ENCODE assay signal across 15 cellular contexts in the genomic region with DNA sequence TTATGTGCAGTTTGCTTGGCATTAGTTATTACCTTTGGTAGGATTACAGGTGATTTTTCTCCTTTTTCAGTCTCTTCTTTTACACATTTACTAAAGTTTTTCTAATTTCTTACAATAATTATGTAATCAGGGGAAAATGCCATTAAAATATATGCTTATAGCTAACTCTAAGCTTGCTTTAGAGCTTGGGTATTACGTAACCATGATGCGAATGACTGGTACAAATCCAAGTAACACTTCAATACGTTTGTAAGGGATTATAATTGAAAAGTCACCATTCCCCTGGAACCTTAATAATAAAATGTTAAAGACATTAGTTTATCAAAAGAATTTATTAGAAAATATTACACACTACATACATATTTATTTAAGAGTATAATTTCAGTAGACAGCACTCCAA.
DNase-seq lines count a peak whose midpoint lies in the region; ATAC-seq, FAIRE-seq and TF ChIP-seq lines count a peak whose summit lies in the region.
"Had no signal": no experiment of that assay in that cellular context is flagged by ENCODE, and none has a peak within 500 bp of the region (broad histone marks: within the 10 kb centered on the region; RNA-seq: fewer than 3 reads in every experiment).

No MANE protein-coding gene starts in this region.

- no peak for TF ChIP-seq RAD21 in HepG2 (CRISPR knock-in tag; IDR thresholded peaks at IDR 0.05)

- no peaks in the 10 kb centered on the region for H3K79me2 ChIP-seq in HepG2 (ENCODE audit: insufficient read depth, low read length)

- peaks cover 2 to 16% of the 10 kb centered on the region in 2 experiments; a peak in 4 of 5 replicates for H3K36me3 ChIP-seq in HepG2 (replicated peaks in 1 of 2; ENCODE audit: control insufficient read depth in 1 of 2, insufficient read depth in 2 of 2, low read length in 2 of 2)
- H3K36me3 ChIP-seq in right lobe of liver = peaks cover 0 to 22% (median 10%) of the 10 kb centered on the region in 4 donors
- peaks cover 46% of the 10 kb centered on the region for H3K36me3 ChIP-seq in upper lobe of right lung

- TF ChIP-seq CTCF in HepG2 (CRISPR knock-in tag; IDR thresholded peaks at IDR 0.05) (no peak), right lobe of liver (IDR thresholded peaks at IDR 0.05) (no peak), fibroblast of pulmonary artery (IDR thresholded peaks at IDR 0.05; ENCODE audit: low read length, missing control alignments) (no peak), upper lobe of right lung (IDR thresholded peaks at IDR 0.05) (no peak), RWPE1 (conservative IDR thresholded peaks at IDR 0.05; ENCODE audit: low read depth) (no peak)

- intact Hi-C loops in HepG2 (cut with micrococcal nuclease; ENCODE audit: unreplicated experiment) = no loop called here
- intact Hi-C loops in right lobe of liver (cut with DNase I) = no loop called here
- intact Hi-C loops in upper lobe of right lung (cut with DNase I) = no loop called here

- POLR2A ChIA-PET in HepG2 (lab: Yijun Ruan, JAX) (no interaction called here), RWPE1 (lab: Yijun Ruan, JAX; ENCODE audit: low non-redundant PET) (no interaction called here)

- no peaks in the 10 kb centered on the region for H3K27me3 ChIP-seq in HepG2 (ENCODE audit: control insufficient read depth in 1 of 2, insufficient read depth in 2 of 2, low read length in 2 of 2)
- no peaks in the 10 kb centered on the region for H3K27me3 ChIP-seq in right lobe of liver
- H3K27me3 ChIP-seq in upper lobe of right lung = no peaks in the 10 kb centered on the region

- CTCF ChIA-PET in HepG2 (lab: Yijun Ruan, JAX; ENCODE audit: low intra/inter-chr PET ratio, low total read pairs) = no interaction called here
- CTCF ChIA-PET in RWPE1 (lab: Yijun Ruan, JAX) = interaction anchor here (0.6 kb wide), 1 partner anchor 365 kb away, joined by 3 read pairs; no protein-coding TSS in a partner anchor

- no peak overlapping the region for H3K27ac ChIP-seq in HepG2 (ENCODE audit: extremely low read length, insufficient read depth, low read length)
- H3K27ac ChIP-seq in right lobe of liver = no peak overlapping the region
- H3K27ac ChIP-seq in upper lobe of right lung = no peak overlapping the region
- no peak overlapping the region for H3K27ac ChIP-seq in RWPE1

- no peak overlapping the region for H3K4me2 ChIP-seq in HepG2 (ENCODE audit: low read depth, low read length)

- WGBS in HepG2 (ENCODE audit: low lambda C conversion rate) = 98% methylated on average over 3 of the region's 3 CpGs
- 73% methylated on average over 3 of the region's 3 CpGs for WGBS in right lobe of liver (ENCODE audit: insufficient coverage, low coverage, low lambda C conversion rate, missing lambda C conversion rate)

- in situ Hi-C loops in HepG2 (cut with HindIII; ENCODE audit: extremely low pct_ligation_motif_present, low pct_unique_long_range_greater_than_20kb) = no loop called here

- ATAC-seq in HepG2 (no peak), right lobe of liver (no peak), upper lobe of right lung (no peak)
- ATAC-seq: GM12878 had no signal

- H3K4me3 ChIP-seq in HepG2 (replicated peaks in 1 of 3; ENCODE audit: insufficient read depth in 1 of 3, low read depth in 2 of 3, low read length in 3 of 3) (no peak overlapping the region), right lobe of liver (no peak overlapping the region), fibroblast of pulmonary artery (replicated peaks; ENCODE audit: low read depth, low read length) (no peak overlapping the region), upper lobe of right lung (no peak overlapping the region)
- H3K4me3 ChIP-seq: GM12878 had no signal

- no peaks in the 10 kb centered on the region for H3K4me1 ChIP-seq in HepG2 (ENCODE audit: insufficient read depth, low read length)
- H3K4me1 ChIP-seq in right lobe of liver = no peaks in the 10 kb centered on the region
- no peaks in the 10 kb centered on the region for H3K4me1 ChIP-seq in upper lobe of right lung

- H4K20me1 ChIP-seq in HepG2 (ENCODE audit: insufficient read depth, low read length) = no peaks in the 10 kb centered on the region

- TF ChIP-seq EP300 in HepG2 (IDR thresholded peaks at IDR 0.05; ENCODE audit: low read depth in 2 of 2, low read length in 2 of 2) = no peak
- TF ChIP-seq EP300 in HepG2 (CRISPR knock-in tag; IDR thresholded peaks at IDR 0.05; ENCODE audit: borderline replicate concordance) = no peak

- no peak for FAIRE-seq in HepG2 (lab: Jason Lieb, UNC)
- FAIRE-seq: GM12878 had no signal

- TF ChIP-seq POLR2A in HepG2 (IDR thresholded peaks at IDR 0.05; ENCODE audit: insufficient read depth in 1 of 2, low read depth in 2 of 2, low read length in 2 of 2) (no peak), right lobe of liver (IDR thresholded peaks at IDR 0.05) (no peak)

- no peak overlapping the region for H3K9ac ChIP-seq in HepG2 (ENCODE audit: insufficient read depth, low read depth, low read length)

- DNase-seq in HepG2 (ENCODE audit: low spot score) (no peak), right lobe of liver (no peak), amniotic epithelial cell (ENCODE audit: low read depth) (peak; percentile 17), fibroblast of pulmonary artery (ENCODE audit: low read depth) (peak; percentile 23), upper lobe of right lung (no peak), RWPE1 (ENCODE audit: low spot score) (no peak)
- no peak for DNase-seq in activated T-cell treated with anti-CD3 and anti-CD28 coated beads, Interleukin-2, amount 50 U/mL, for 1 hour
- DNase-seq: 8988T; C1 segment of cervical spinal cord; Calu3; CD4-positive, alpha-beta T cell; DMS 273 treated with DMSO at 0.1 percent for 48 hours; GOT3; H9 had no signal

- no peak overlapping the region for H2AFZ ChIP-seq in HepG2 (ENCODE audit: low read length)

- H3K9me3 ChIP-seq in HepG2 (ENCODE audit: low read length) = no peaks in the 10 kb centered on the region
- no peaks in the 10 kb centered on the region for H3K9me3 ChIP-seq in right lobe of liver
- H3K9me3 ChIP-seq in upper lobe of right lung = no peaks in the 10 kb centered on the region

- no TSS peak for BruUV-seq in HepG2 (replicated peaks; lab: Mats Ljungman, UMichigan)

TF ChIP-seq in HepG2, 621 proteins besides CTCF, POLR2A, EP300 and RAD21:
- TF ChIP-seq CEBPB (IDR thresholded peaks at IDR 0.05; ENCODE audit: borderline replicate concordance, low read depth, low read length) (peak; percentile 84), SOX5 (CRISPR knock-in tag; IDR thresholded peaks at IDR 0.05; ENCODE audit: borderline replicate concordance) (no peak), SIX4 (CRISPR knock-in tag; IDR thresholded peaks at IDR 0.05) (no peak)

Comparison
In these comparisons a context has a peak if more than half of its experiments do, and no peak if none do; other contexts are left out.
1. DNase-seq: peak in amniotic epithelial cell (single experiment) and fibroblast of pulmonary artery (single experiment); none in HepG2 (single experiment), right lobe of liver (0 of 3), upper lobe of right lung (single experiment), RWPE1 (single experiment) and activated T-cell treated with anti-CD3 and anti-CD28 coated beads, Interleukin-2, amount 50 U/mL, for 1 hour (single experiment).